ENCODE assay signal across 1 cellular context in the genomic region with DNA sequence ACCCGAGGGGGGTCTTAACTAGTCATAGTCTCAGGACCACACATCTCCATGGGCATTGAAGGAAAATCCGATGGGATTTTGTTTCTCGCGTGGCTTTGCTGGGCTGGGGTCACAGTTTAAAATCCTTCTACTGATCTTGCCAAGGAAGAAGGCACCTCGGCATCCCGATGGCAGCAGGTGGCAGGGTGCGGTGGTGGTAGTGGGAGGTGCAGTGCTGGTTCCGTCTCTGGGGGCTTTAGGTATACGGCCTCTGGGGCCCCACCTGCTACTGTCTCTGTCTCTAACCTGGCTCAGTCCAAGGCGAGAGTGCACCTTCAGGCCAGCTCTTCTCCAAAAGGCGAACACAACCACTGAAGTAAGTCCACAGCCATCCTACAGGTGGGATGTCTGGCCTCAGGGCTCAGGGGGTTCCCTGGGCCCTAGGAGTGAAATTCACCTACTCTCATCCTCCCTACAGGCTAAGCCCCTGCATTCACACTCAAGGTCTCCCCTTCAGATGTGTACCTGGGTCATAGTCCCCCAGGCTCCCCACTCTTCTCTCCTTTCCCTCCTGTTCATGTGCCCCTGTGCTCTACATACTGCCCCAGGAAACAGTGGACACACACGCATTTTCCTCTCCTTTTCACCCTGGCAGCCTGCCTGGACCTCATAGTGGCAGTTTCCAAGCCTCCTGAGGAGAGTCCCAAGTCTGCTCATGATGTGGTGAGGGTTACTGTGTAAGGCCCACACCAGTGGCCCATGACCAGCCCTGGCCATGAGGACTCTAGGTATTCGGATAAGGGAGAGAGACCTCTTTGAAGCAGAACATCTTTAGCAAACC.
TF ChIP-seq lines count a peak whose summit lies in the region.

No MANE protein-coding gene starts in this region.

TF ChIP-seq in IMR-90, 13 proteins besides CTCF, POLR2A, EP300 and RAD21:
- no peak for TF ChIP-seq NFE2L2 (IDR thresholded peaks at IDR 0.05; ENCODE audit: low read depth, low read length)
- TF ChIP-seq CEBPB (IDR thresholded peaks at IDR 0.05; ENCODE audit: low read depth, low read length) = no peak
TF ChIP-seq in IMR-90: peak in this region for 0.
